Comparison of ENCODE assay signal across 2 cellular contexts in genomic region chr19:2289714-2290435, GRCh38.
TF ChIP-seq lines count a peak whose summit lies in the region.

No MANE protein-coding gene starts in this region.

TF ChIP-seq in liver, 16 proteins besides CTCF, POLR2A, EP300 and RAD21:
- TF ChIP-seq HNF4A (conservative IDR thresholded peaks at IDR 0.05) (no peak), FOXA2 (IDR thresholded peaks at IDR 0.05) (no peak), TAF1 (conservative IDR thresholded peaks at IDR 0.05) (no peak), NR2F2 (IDR thresholded peaks at IDR 0.05) (no peak), MAX (IDR thresholded peaks at IDR 0.05) (no peak), REST (IDR thresholded peaks at IDR 0.05) (no peak), HNF4G (IDR thresholded peaks at IDR 0.05) (no peak), JUND (IDR thresholded peaks at IDR 0.05) (no peak), ATF3 (IDR thresholded peaks at IDR 0.05) (no peak), GABPA (IDR thresholded peaks at IDR 0.05 in 1 of 2, conservative IDR thresholded peaks at IDR 0.05 in 1 of 2) (no peak), FOXA1 (IDR thresholded peaks at IDR 0.05) (no peak), EGR1 (IDR thresholded peaks at IDR 0.05; ENCODE audit: low read depth in 2 of 2) (no peak), RXRA (IDR thresholded peaks at IDR 0.05) (no peak), YY1 (IDR thresholded peaks at IDR 0.05) (no peak), SP1 (IDR thresholded peaks at IDR 0.05) (no peak), ZBTB33 (IDR thresholded peaks at IDR 0.05) (no peak)

TF ChIP-seq in HepG2, 621 proteins besides CTCF, POLR2A, EP300 and RAD21:
- TF ChIP-seq TCF7 (IDR thresholded peaks at IDR 0.05; ENCODE audit: low read depth) (no peak), ZNF563 (CRISPR knock-in tag; IDR thresholded peaks at IDR 0.05) (no peak), ZNF674 (CRISPR knock-in tag; IDR thresholded peaks at IDR 0.05; ENCODE audit: low read depth) (no peak), SP2 (CRISPR knock-in tag; IDR thresholded peaks at IDR 0.05) (no peak), PAF1 (CRISPR knock-in tag; IDR thresholded peaks at IDR 0.05) (no peak), MXI1 (IDR thresholded peaks at IDR 0.05; ENCODE audit: borderline replicate concordance, low read depth, low read length) (no peak), PLSCR1 (CRISPR knock-in tag; IDR thresholded peaks at IDR 0.05; ENCODE audit: borderline replicate concordance) (no peak), NKX3-1 (CRISPR knock-in tag; IDR thresholded peaks at IDR 0.05) (no peak), ZSCAN25 (CRISPR knock-in tag; IDR thresholded peaks at IDR 0.05) (no peak), ZXDC (CRISPR knock-in tag; IDR thresholded peaks at IDR 0.05) (no peak), ZNF512 (CRISPR knock-in tag; IDR thresholded peaks at IDR 0.05) (no peak), ELF4 (CRISPR knock-in tag; IDR thresholded peaks at IDR 0.05; ENCODE audit: borderline replicate concordance) (no peak), MAFF (IDR thresholded peaks at IDR 0.05; ENCODE audit: low read depth, low read length) (no peak)
